7 cellular contexts compared by ENCODE assay signal in the genomic region with DNA sequence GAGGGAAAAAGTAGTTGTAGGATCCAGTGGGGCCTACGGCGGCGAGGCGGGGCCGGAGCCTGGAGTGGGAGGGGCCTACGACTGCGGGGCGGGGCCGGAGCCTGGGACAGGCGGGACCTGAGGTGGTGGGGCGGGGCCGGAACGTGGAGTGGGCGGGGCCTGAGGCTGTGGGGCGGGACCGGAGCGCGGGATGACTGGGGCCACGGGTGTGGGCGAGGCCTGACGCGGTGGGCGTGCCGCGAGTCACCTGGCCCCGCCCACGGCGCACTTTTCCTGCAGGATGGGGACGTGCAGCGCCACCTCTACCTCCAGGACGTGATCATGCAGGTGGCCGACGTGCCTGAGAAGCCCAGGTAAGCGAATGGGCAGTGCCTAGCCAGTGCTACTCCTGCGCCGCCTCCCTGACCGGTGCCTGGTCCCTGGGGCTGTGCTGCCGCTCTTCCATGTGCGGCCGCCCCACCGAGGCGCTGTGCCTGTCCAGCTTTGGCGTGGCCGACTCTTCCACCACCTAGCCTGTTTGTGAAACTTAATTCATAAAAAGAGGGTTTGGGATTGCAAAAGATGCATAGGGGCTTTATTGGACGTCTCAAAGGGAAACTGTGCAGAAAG. TPM values are rescaled to one million over a fixed set of nuclear protein-coding genes. Genes with fewer than 3 reads are reported as not detected.
DNase-seq lines count a peak whose midpoint lies in the region; ATAC-seq and TF ChIP-seq lines count a peak whose summit lies in the region.

No MANE protein-coding gene starts in this region.

- H3K9me3 ChIP-seq in iPS-15b (ENCODE audit: control insufficient read depth, insufficient read depth, low read length) (no peaks in the 10 kb centered on the region), skeletal muscle satellite cell (replicated peaks; ENCODE audit: low read length) (no peaks in the 10 kb centered on the region)

- H3K27ac ChIP-seq in brain microvascular endothelial cell, result peak overlapping the region; percentile 93

- H3K27me3 ChIP-seq in brain microvascular endothelial cell (replicated peaks) (no peaks in the 10 kb centered on the region), iPS-15b (ENCODE audit: control insufficient read depth, insufficient read depth, low read length) (no peaks in the 10 kb centered on the region), skeletal muscle satellite cell (ENCODE audit: control insufficient read depth, insufficient read depth, low read length) (no peaks in the 10 kb centered on the region)

- H3K4me2 ChIP-seq in skeletal muscle satellite cell (ENCODE audit: low read length), result peak overlapping the region; percentile 100

- ATAC-seq in GM18502 (IDR thresholded peaks at IDR 0.05; ENCODE audit: poor library complexity, unreplicated experiment), result peak; percentile 78
- peak; percentile 71 for ATAC-seq in HG02885 (IDR thresholded peaks at IDR 0.05; ENCODE audit: poor library complexity, unreplicated experiment)

- peaks cover 5% of the 10 kb centered on the region for H3K36me3 ChIP-seq in brain microvascular endothelial cell (replicated peaks)
- peaks cover 11% of the 10 kb centered on the region for H3K36me3 ChIP-seq in iPS-15b (ENCODE audit: control insufficient read depth, insufficient read depth, low read length)
- H3K36me3 ChIP-seq in skeletal muscle satellite cell (ENCODE audit: insufficient read depth, low read length), result peaks cover 8% of the 10 kb centered on the region

- H3K4me1 ChIP-seq in iPS-15b (ENCODE audit: control insufficient read depth, insufficient read depth, low read length) (peaks cover 7% of the 10 kb centered on the region), skeletal muscle satellite cell (ENCODE audit: control insufficient read depth, insufficient read depth, low read length) (peaks cover 13% of the 10 kb centered on the region)

- no peak for TF ChIP-seq CTCF in brain microvascular endothelial cell (IDR thresholded peaks at IDR 0.05; ENCODE audit: low read depth, low read length, missing control alignments)

- in situ Hi-C loops in brain microvascular endothelial cell (cut with HindIII; ENCODE audit: low pct_ligation_motif_present, low sequenced_read_pairs), result no loop called here

- DNase-seq in NCI-H146 treated with DMSO at 0.1 percent for 48 hours (lab: John Stamatoyannopoulos, UW; ENCODE audit: unreplicated experiment) (peak; percentile 70), UCSD-AML1 (lab: John Stamatoyannopoulos, UW; ENCODE audit: unreplicated experiment) (peak; percentile 94), brain microvascular endothelial cell (peak; percentile 88)

- H3K4me3 ChIP-seq in brain microvascular endothelial cell (ENCODE audit: low read depth, low read length) (peak overlapping the region; percentile 82), iPS-15b (ENCODE audit: low read depth, low read length) (peak overlapping the region; percentile 61), skeletal muscle satellite cell (ENCODE audit: low read length) (peak overlapping the region; percentile 100)

- H3K9ac ChIP-seq in iPS-15b (ENCODE audit: low read depth, low read length) (peak overlapping the region; percentile 81), skeletal muscle satellite cell (ENCODE audit: low read depth, low read length) (peak overlapping the region; percentile 100)

RNA-seq across cellular contexts. Expression of gene ZNF511, which starts 0.5 kb away (rescaled TPM):
- total RNA-seq in skeletal muscle satellite cell (2012; rRNA removed), result 28.6 and 33.9 TPM in 2 replicates

RNA-seq across cellular contexts. Expression of gene TUBGCP2, which starts 0.5 kb away (rescaled TPM):
- 53.0 and 58.1 TPM in 2 replicates for total RNA-seq in skeletal muscle satellite cell (2012; rRNA removed)

RNA-seq across cellular contexts. Expression of gene CALY, which starts 27.5 kb away (rescaled TPM):
- total RNA-seq in skeletal muscle satellite cell (2012; rRNA removed), result not detected in 2 replicates

RNA-seq across cellular contexts. Expression of gene ADAM8, which starts 32.5 kb away (rescaled TPM):
- under 0.01 and 0.44 TPM in 2 replicates for total RNA-seq in skeletal muscle satellite cell (2012; rRNA removed)

RNA-seq across cellular contexts. Expression of gene PRAP1, which starts 38.0 kb away (rescaled TPM):
- total RNA-seq in skeletal muscle satellite cell (2012; rRNA removed), result 0.51 TPM in 1 of 2 replicates, not detected in the other

Comparison
In these comparisons a context has a peak if more than half of its experiments do, and no peak if none do; other contexts are left out.
1. Peak in every context shown above with its lines: DNase-seq, ATAC-seq, H3K4me3 ChIP-seq and H3K27ac ChIP-seq.